In the genomic region with DNA sequence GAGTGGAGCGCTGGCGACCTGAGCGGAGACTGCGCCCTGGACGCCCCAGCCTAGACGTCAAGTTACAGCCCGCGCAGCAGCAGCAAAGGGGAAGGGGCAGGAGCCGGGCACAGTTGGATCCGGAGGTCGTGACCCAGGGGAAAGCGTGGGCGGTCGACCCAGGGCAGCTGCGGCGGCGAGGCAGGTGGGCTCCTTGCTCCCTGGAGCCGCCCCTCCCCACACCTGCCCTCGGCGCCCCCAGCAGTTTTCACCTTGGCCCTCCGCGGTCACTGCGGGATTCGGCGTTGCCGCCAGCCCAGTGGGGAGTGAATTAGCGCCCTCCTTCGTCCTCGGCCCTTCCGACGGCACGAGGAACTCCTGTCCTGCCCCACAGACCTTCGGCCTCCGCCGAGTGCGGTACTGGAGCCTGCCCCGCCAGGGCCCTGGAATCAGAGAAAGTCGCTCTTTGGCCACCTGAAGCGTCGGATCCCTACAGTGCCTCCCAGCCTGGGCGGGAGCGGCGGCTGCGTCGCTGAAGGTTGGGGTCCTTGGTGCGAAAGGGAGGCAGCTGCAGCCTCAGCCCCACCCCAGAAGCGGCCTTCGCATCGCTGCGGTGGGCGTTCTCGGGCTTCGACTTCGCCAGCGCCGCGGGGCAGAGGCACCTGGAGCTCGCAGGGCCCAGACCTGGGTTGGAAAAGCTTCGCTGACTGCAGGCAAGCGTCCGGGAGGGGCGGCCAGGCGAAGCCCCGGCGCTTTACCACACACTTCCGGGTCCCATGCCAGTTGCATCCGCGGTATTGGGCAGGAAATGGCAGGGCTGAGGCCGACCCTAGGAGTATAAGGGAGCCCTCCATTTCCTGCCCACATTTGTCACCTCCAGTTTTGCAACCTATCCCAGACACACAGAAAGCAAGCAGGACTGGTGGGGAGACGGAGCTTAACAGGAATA, we compare ENCODE assay signal across 8 cellular contexts. TPM values are rescaled to one million over a fixed set of nuclear protein-coding genes. Genes with fewer than 3 reads are reported as not detected.
A peak's percentile ranks its signal among the peaks of the same experiment; 100 is the strongest.
DNase-seq lines count a peak whose midpoint lies in the region; ATAC-seq and TF ChIP-seq lines count a peak whose summit lies in the region.

No MANE protein-coding gene starts in this region.

- no peaks in the 10 kb centered on the region for H3F3A ChIP-seq in MM.1S (ENCODE audit: insufficient read depth, low read length)

- H3K9ac ChIP-seq in MM.1S (ENCODE audit: low read length) (peak overlapping the region; percentile 28; the same call in 1 of the 2 replicates), skeletal muscle tissue (ENCODE audit: low read depth in 1 of 3, low read length in 3 of 3) (peak overlapping the region in 2 of 3 donors; percentile 54 to 56)

- no peaks in the 10 kb centered on the region for H4K20me1 ChIP-seq in MM.1S (ENCODE audit: insufficient read depth, low read length)

- H3K36me3 ChIP-seq in MM.1S (replicated peaks; ENCODE audit: insufficient read depth, low read length) (no peaks in the 10 kb centered on the region), right atrium auricular region (no peaks in the 10 kb centered on the region), skeletal muscle tissue (ENCODE audit: control insufficient read depth in 3 of 3, insufficient read depth in 3 of 3, low read length in 3 of 3) (no peaks in the 10 kb centered on the region)

- H3K79me2 ChIP-seq in MM.1S (ENCODE audit: low read length), result no peaks in the 10 kb centered on the region

- no peaks in the 10 kb centered on the region for H3K9me3 ChIP-seq in MM.1S (replicated peaks; ENCODE audit: insufficient read depth, low read length)
- H3K9me3 ChIP-seq in right atrium auricular region, result no peaks in the 10 kb centered on the region
- H3K9me3 ChIP-seq in skeletal muscle tissue (ENCODE audit: control insufficient read depth in 3 of 3, low read length in 3 of 3), result no peaks in the 10 kb centered on the region

- H3K27me3 ChIP-seq in MM.1S (replicated peaks; ENCODE audit: insufficient read depth, low read length) (no peaks in the 10 kb centered on the region), right atrium auricular region (peaks cover 12 to 16% of the 10 kb centered on the region in 2 donors), skeletal muscle tissue (ENCODE audit: control insufficient read depth in 3 of 3, insufficient read depth in 3 of 3, low read length in 3 of 3) (peaks cover 55 to 62% (median 60%) of the 10 kb centered on the region in 3 donors)

- peak; percentile 85 for ATAC-seq in GM19043 (IDR thresholded peaks at IDR 0.05; ENCODE audit: low read depth, unreplicated experiment)

- 0 out of 2 replicates have a peak, but pooled peaks cover 6% of the 10 kb centered on the region for H3K4me1 ChIP-seq in MM.1S (ENCODE audit: low read length)
- H3K4me1 ChIP-seq in right atrium auricular region, result peaks cover 0 to 33% of the 10 kb centered on the region in 2 donors
- H3K4me1 ChIP-seq in skeletal muscle tissue (ENCODE audit: control insufficient read depth in 3 of 3, insufficient read depth in 3 of 3, low read length in 3 of 3), result peaks cover 10 to 21% (median 19%) of the 10 kb centered on the region in 3 donors

- H3K4me3 ChIP-seq in MM.1S (ENCODE audit: low read length) (peak overlapping the region; percentile 55), right atrium auricular region (peak overlapping the region; percentile 40 to 56), skeletal muscle tissue (ENCODE audit: low read length in 3 of 3) (peak overlapping the region; percentile 60 to 62 (median 60))

- in situ Hi-C loops in G401 (cut with HindIII; ENCODE audit: low sequenced_read_pairs), result no loop called here

- TF ChIP-seq CTCF in MM.1S (IDR thresholded peaks at IDR 0.05; ENCODE audit: low read length) (no peak), right atrium auricular region (IDR thresholded peaks at IDR 0.05) (no peak)

- peak overlapping the region; percentile 69 for H2AFZ ChIP-seq in MM.1S (ENCODE audit: low read length)

- peak overlapping the region; percentile 83 for H3K4me2 ChIP-seq in MM.1S (ENCODE audit: low read depth, low read length)

- H3K27ac ChIP-seq in MM.1S (ENCODE audit: low read length) (no peak overlapping the region), right atrium auricular region (no peak overlapping the region), skeletal muscle tissue (ENCODE audit: low read depth, low read length) (no peak overlapping the region)

- no peaks in the 10 kb centered on the region for H3K9me2 ChIP-seq in MM.1S (replicated peaks; ENCODE audit: insufficient read depth, low read length)

- DNase-seq in MM.1S (peak; percentile 36), right atrium auricular region (ENCODE audit: low spot score) (no peak), Ammon's horn (ENCODE audit: low spot score) (no peak), G401 (ENCODE audit: low spot score) (no peak), NCI-H226 (no peak)
- DNase-seq in activated effector memory CD4-positive, alpha-beta T cell treated with Interleukin-2 at 50 U/mL for 16 hours, result peak; percentile 61

RNA-seq across cellular contexts. Expression of a gene that starts 4.2 kb away (rescaled TPM):
- total RNA-seq in right atrium auricular region (not detected), skeletal muscle tissue (0.52 TPM)
- not detected in 2 replicates for total RNA-seq in G401 (2014; rRNA removed; shearing (Covaris generic))

RNA-seq across cellular contexts. Expression of a gene that starts 19.7 kb away (rescaled TPM):
- total RNA-seq in right atrium auricular region (10 to 100 TPM; 30.6 to 33.7 TPM), skeletal muscle tissue (5.7 TPM)
- total RNA-seq in G401 (2014; rRNA removed; shearing (Covaris generic)), result 19.2 and 28.3 TPM in 2 replicates

RNA-seq across cellular contexts. Expression of a gene that starts 20.1 kb away (rescaled TPM):
- 10 to 100 TPM; 62.5 to 95.0 TPM for total RNA-seq in right atrium auricular region
- total RNA-seq in skeletal muscle tissue, result 18.3 TPM
- 25.5 and 31.1 TPM in 2 replicates for total RNA-seq in G401 (2014; rRNA removed; shearing (Covaris generic))

Comparison
In these comparisons a context has a peak if more than half of its experiments do, and no peak if none do; other contexts are left out.
1. DNase-seq: peak in MM.1S (single experiment) and activated effector memory CD4-positive, alpha-beta T cell treated with Interleukin-2 at 50 U/mL for 16 hours (single experiment); none in right atrium auricular region (single experiment), Ammon's horn (single experiment), G401 (single experiment) and NCI-H226 (single experiment).
2. Peak in every context shown above with its lines, with median percentiles within 50 percentile points of each other: H3K4me3 ChIP-seq.